In the genomic region with DNA sequence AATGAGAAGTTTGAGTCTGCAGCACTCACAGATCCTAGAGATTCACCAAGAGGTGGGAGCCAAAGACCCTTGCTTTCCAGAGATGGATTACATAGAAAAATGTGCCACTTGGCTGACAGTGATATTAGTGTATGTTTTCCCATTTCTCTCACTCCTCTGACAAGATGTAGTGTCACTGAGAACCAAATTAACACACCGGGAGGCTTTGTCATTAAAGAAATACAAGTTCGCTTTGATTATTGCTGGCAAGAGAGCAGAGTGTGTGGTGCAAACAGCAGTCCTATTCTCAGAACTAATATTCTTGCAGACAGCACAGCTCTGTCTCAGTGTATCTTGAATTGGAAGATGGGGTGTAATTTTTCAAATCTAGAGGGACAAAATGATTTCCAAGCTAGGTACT, we compare ENCODE assay signal across 24 cellular contexts.
"Had no signal": no experiment of that assay in that cellular context is flagged by ENCODE, and none has a peak within 500 bp of the region (broad histone marks: within the 10 kb centered on the region; RNA-seq: fewer than 3 reads in every experiment).

No MANE protein-coding gene starts in this region.

- H2AFZ ChIP-seq: hepatocyte had no signal

- H3K36me3 ChIP-seq: left ventricle myocardium inferior, pancreas, prostate gland, stomach, thyroid gland, vagina had no signal

- H3K9me3 Mint-ChIP-seq: memory B cell, neural crest cell had no signal

- H3K4me3 Mint-ChIP-seq: memory B cell; naive thymus-derived CD4-positive, alpha-beta T cell; natural killer cell treated with Interleukin-12 subunit alpha and Interleukin-12 subunit beta and Interleukin-15 and Interleukin-18, amount 100 ng/mL, for 72 hours; neural crest cell; stimulated activated naive B cell treated with anti-CD40 and anti-IgM and Interleukin-4, amounts not matched to agents 10 μg/mL and 1 μg/mL and 100 μg/mL, for 72 hours had no signal

- DNase-seq: islet precursor cell; left ventricle myocardium inferior; midbrain; mucosa of descending colon; naive thymus-derived CD4-positive, alpha-beta T cell; nucleus accumbens; pancreas; posterior cingulate gyrus; retina; right cardiac atrium; stimulated activated CD4-positive, alpha-beta T cell treated with anti-CD3 and anti-CD28 coated beads, Interleukin-4, amount 100 ng/mL, for 1 hour; stimulated activated naive B cell treated with anti-CD40 and anti-IgM and Interleukin-4, amounts not matched to agents 10 μg/mL and 1 μg/mL and 100 μg/mL, for 72 hours; stimulated activated naive CD8-positive, alpha-beta T cell treated with anti-CD3 and anti-CD28 coated beads, Interleukin-15, Interleukin-2, amounts not matched to agents 100 U/mL and 50 U/mL, for 24 hours; stomach; thyroid gland; trophoblast cell had no signal

- FAIRE-seq: pancreas had no signal

- H3K36me3 Mint-ChIP-seq: memory B cell; naive thymus-derived CD4-positive, alpha-beta T cell; natural killer cell treated with Interleukin-12 subunit alpha and Interleukin-12 subunit beta and Interleukin-15 and Interleukin-18, amount 100 ng/mL, for 72 hours had no signal

- H3K27ac ChIP-seq: hepatocyte, left ventricle myocardium inferior, pancreas, prostate gland, testis, thyroid gland, vagina had no signal

- H3K4me1 Mint-ChIP-seq: neural crest cell had no signal

- H3K27me3 Mint-ChIP-seq: memory B cell; naive thymus-derived CD4-positive, alpha-beta T cell; natural killer cell treated with Interleukin-12 subunit alpha and Interleukin-12 subunit beta and Interleukin-15 and Interleukin-18, amount 100 ng/mL, for 72 hours; stimulated activated naive B cell treated with anti-CD40 and anti-IgM and Interleukin-4, amounts not matched to agents 10 μg/mL and 1 μg/mL and 100 μg/mL, for 72 hours had no signal

- H3K4me3 ChIP-seq: hepatocyte, left ventricle myocardium inferior, mucosa of descending colon, pancreas, prostate gland, skin epidermis, stomach, testis, thyroid gland, vagina had no signal

- H3K9me3 ChIP-seq: left ventricle myocardium inferior, mucosa of descending colon, pancreas, prostate gland, stomach, testis, thyroid gland, vagina had no signal

- H3K27ac Mint-ChIP-seq: naive thymus-derived CD4-positive, alpha-beta T cell; natural killer cell treated with Interleukin-12 subunit alpha and Interleukin-12 subunit beta and Interleukin-15 and Interleukin-18, amount 100 ng/mL, for 72 hours; stimulated activated naive B cell treated with anti-CD40 and anti-IgM and Interleukin-4, amounts not matched to agents 10 μg/mL and 1 μg/mL and 100 μg/mL, for 72 hours had no signal

- H3K79me2 ChIP-seq: hepatocyte had no signal

- H3K4me2 ChIP-seq: hepatocyte had no signal

- H3K27me3 ChIP-seq: hepatocyte, pancreas, stomach, testis, thyroid gland, vagina had no signal

- H3K4me1 ChIP-seq: left ventricle myocardium inferior, pancreas, prostate gland, stomach, testis, vagina had no signal
